ENCODE assay signal across 1 cellular context in genomic region chr7:134474902-134475301, GRCh38.
TF ChIP-seq lines count a peak whose summit lies in the region.

No MANE protein-coding gene starts in this region.

TF ChIP-seq in H1, 55 proteins besides CTCF, POLR2A, EP300 and RAD21:
- TF ChIP-seq KDM1A (IDR thresholded peaks at IDR 0.05; ENCODE audit: borderline replicate concordance, low read length) (peak; percentile 84; the same call in 1 of the 2 replicates), MAFK (IDR thresholded peaks at IDR 0.05; ENCODE audit: low read depth, low read length) (no peak), HDAC2 (IDR thresholded peaks at IDR 0.05; ENCODE audit: borderline replicate concordance in 1 of 2, low read depth in 2 of 2, low read length in 2 of 2) (0 out of 4 replicates have a peak, but pooled peaks of 1 of the 2 experiments have one; percentile 66)
